20 cellular contexts compared by ENCODE assay signal in genomic region chr14:34038358-34039057, GRCh38.
A peak's percentile ranks its signal among the peaks of the same experiment; 100 is the strongest.
DNase-seq lines count a peak whose midpoint lies in the region; ATAC-seq and FAIRE-seq lines count a peak whose summit lies in the region.
"Had no signal": no experiment of that assay in that cellular context is flagged by ENCODE, and none has a peak within 500 bp of the region (broad histone marks: within the 10 kb centered on the region; RNA-seq: fewer than 3 reads in every experiment).

No MANE protein-coding gene starts in this region.

- intact Hi-C loops in left colon (cut with DNase I, micrococcal nuclease), result no loop called here

- no peak for FAIRE-seq in urothelium cell line (lab: Jason Lieb, UNC)

- peak; percentile 70 for ATAC-seq in left colon
- ATAC-seq in GM21723 (IDR thresholded peaks at IDR 0.05; ENCODE audit: unreplicated experiment), result no peak
- ATAC-seq in HG03354 (IDR thresholded peaks at IDR 0.05; ENCODE audit: poor library complexity, severe bottlenecking, unreplicated experiment), result no peak
- ATAC-seq: PC-3; stimulated activated naive CD8-positive, alpha-beta T cell treated with anti-CD3 and anti-CD28 coated beads, Interleukin-15, amount 100 ng/mL, for 72 hours; WTC11 had no signal

- DNase-seq in NCI-H2196 (lab: John Stamatoyannopoulos, UW; ENCODE audit: unreplicated experiment) (peak; percentile 28), NCI-H2196 treated with DMSO at 0.1 percent for 48 hours (lab: John Stamatoyannopoulos, UW; ENCODE audit: unreplicated experiment) (no peak), SW480 (ENCODE audit: low spot score) (peak; percentile 47), left colon (peak in 1 of 2 donors; percentile 47), urothelium cell line (ENCODE audit: low spot score) (peak; percentile 47), T-helper 2 cell (no peak)
- DNase-seq: activated CD4-positive, alpha-beta T cell treated with anti-CD3 and anti-CD28 coated beads, Interleukin-2, amount 50 U/mL, for 48 hours; activated gamma-delta T cell; EL; H9; NCI-H1417; NCI-H2171; PC-3; spleen; stimulated activated CD4-positive, alpha-beta T cell treated with anti-CD3 and anti-CD28 coated beads, Interleukin-4, amount 100 ng/mL, for 24 hours; stimulated activated naive CD8-positive, alpha-beta T cell treated with anti-CD3 and anti-CD28 coated beads, Interleukin-15, amount 100 ng/mL, for 72 hours; upper lobe of left lung had no signal

Comparison
In these comparisons a context has a peak if more than half of its experiments do, and no peak if none do; other contexts are left out.
1. DNase-seq: peak in NCI-H2196 (single experiment), SW480 (single experiment) and urothelium cell line (single experiment); none in NCI-H2196 treated with DMSO at 0.1 percent for 48 hours (single experiment) and T-helper 2 cell (0 of 5).